ENCODE assay signal across 8 cellular contexts in genomic region chr1:235504494-235505222, GRCh38. TPM values are rescaled to one million over a fixed set of nuclear protein-coding genes. Genes with fewer than 3 reads are reported as not detected.
DNase-seq lines count a peak whose midpoint lies in the region; ATAC-seq, FAIRE-seq and TF ChIP-seq lines count a peak whose summit lies in the region.

No MANE protein-coding gene starts in this region.

- POLR2A ChIA-PET in activated naive CD8-positive, alpha-beta T cell treated with anti-CD3 and anti-CD28 coated beads, Interleukin-2, amount 10 ng/mL, durations not matched to agents 7 days and 5 days (lab: Charles Lee) = interaction anchor here (0.6 to 2.1 kb wide), 11 partner anchors 28 to 1026 kb away, joined by 3 to 7 read pairs (median 4); partner anchors contain the start of genes RBM34 and TARBP1

- H3K9me3 ChIP-seq in pancreas (no peaks in the 10 kb centered on the region), tibial nerve (no peaks in the 10 kb centered on the region)

- peak overlapping the region; percentile 98 to 100 (median 98) for H3K27ac ChIP-seq in pancreas
- peak overlapping the region; percentile 91 to 99 (median 97) for H3K27ac ChIP-seq in tibial nerve

- peak overlapping the region; percentile 92 for H3K27ac Mint-ChIP-seq in activated naive CD8-positive, alpha-beta T cell treated with anti-CD3 and anti-CD28 coated beads, Interleukin-2, amount 10 ng/mL, durations not matched to agents 7 days and 5 days

- H3K36me3 ChIP-seq in pancreas (no peaks in the 10 kb centered on the region), tibial nerve (no peaks in the 10 kb centered on the region)

- H3K27me3 Mint-ChIP-seq in activated naive CD8-positive, alpha-beta T cell treated with anti-CD3 and anti-CD28 coated beads, Interleukin-2, amount 10 ng/mL, durations not matched to agents 7 days and 5 days = peaks cover 9% of the 10 kb centered on the region

- H3K4me1 Mint-ChIP-seq in activated naive CD8-positive, alpha-beta T cell treated with anti-CD3 and anti-CD28 coated beads, Interleukin-2, amount 10 ng/mL, durations not matched to agents 7 days and 5 days = peaks cover 20% of the 10 kb centered on the region

- intact Hi-C loops in Right ventricle myocardium inferior (cut with DNase I) = no loop called here
- intact Hi-C loops in pancreas (cut with DNase I) = no loop called here

- TF ChIP-seq EP300 in tibial nerve (IDR thresholded peaks at IDR 0.05) = peak; percentile 95 to 99

- H3K9me3 Mint-ChIP-seq in activated naive CD8-positive, alpha-beta T cell treated with anti-CD3 and anti-CD28 coated beads, Interleukin-2, amount 10 ng/mL, durations not matched to agents 7 days and 5 days = no peaks in the 10 kb centered on the region

- ATAC-seq in HG02623 (IDR thresholded peaks at IDR 0.05; ENCODE audit: unreplicated experiment) = peak; percentile 74
- ATAC-seq in activated naive CD8-positive, alpha-beta T cell treated with anti-CD3 and anti-CD28 coated beads, Interleukin-2, amount 10 ng/mL, durations not matched to agents 7 days and 5 days (ENCODE audit: low read depth) = peak; percentile 87
- ATAC-seq in Right ventricle myocardium inferior = peak; percentile 95
- peak; percentile 82 to 91 (median 85) for ATAC-seq in pancreas

- TF ChIP-seq CTCF in GM12864 (IDR thresholded peaks at IDR 0.05; ENCODE audit: low read depth, low read length, missing control alignments) (peak; percentile 80), pancreas (IDR thresholded peaks at IDR 0.05) (peak; percentile 76 to 87 (median 79)), tibial nerve (IDR thresholded peaks at IDR 0.05) (peak; percentile 79 to 97 (median 97))

- peak; percentile 56 for FAIRE-seq in pancreas (lab: Jason Lieb, UNC)

- H3K36me3 Mint-ChIP-seq in activated naive CD8-positive, alpha-beta T cell treated with anti-CD3 and anti-CD28 coated beads, Interleukin-2, amount 10 ng/mL, durations not matched to agents 7 days and 5 days = no peaks in the 10 kb centered on the region

- no peaks in the 10 kb centered on the region for H3K27me3 ChIP-seq in pancreas
- H3K27me3 ChIP-seq in tibial nerve = no peaks in the 10 kb centered on the region

- TF ChIP-seq POLR2A in tibial nerve (IDR thresholded peaks at IDR 0.05) = peak; percentile 80 to 91

- H3K4me3 ChIP-seq in GM12864 (ENCODE audit: low read depth, low read length) (peak overlapping the region; percentile 68), pancreas (peak overlapping the region; percentile 62 to 85 (median 72)), tibial nerve (peak overlapping the region; percentile 71 to 85 (median 80))

- 0% methylated on average over 54 to 61 of the region's 61 CpGs for WGBS in pancreas, 2 donors
- WGBS in tibial nerve, 2 donors = 0% methylated on average over 16 to 43 of the region's 61 CpGs

- H3K4me1 ChIP-seq in pancreas (peaks cover 7 to 15% (median 9%) of the 10 kb centered on the region in 3 donors), tibial nerve (peaks cover 0 to 17% (median 7%) of the 10 kb centered on the region in 4 donors)

- peak overlapping the region; percentile 90 for H3K4me3 Mint-ChIP-seq in activated naive CD8-positive, alpha-beta T cell treated with anti-CD3 and anti-CD28 coated beads, Interleukin-2, amount 10 ng/mL, durations not matched to agents 7 days and 5 days

- DNase-seq in GM12864 (ENCODE audit: low read depth) (peak; percentile 95), NCI-H1092 treated with DMSO at 0.1 percent for 48 hours (lab: John Stamatoyannopoulos, UW) (peak; percentile 100), SKM-1 (lab: John Stamatoyannopoulos, UW; ENCODE audit: unreplicated experiment) (peak; percentile 100), Right ventricle myocardium inferior (ENCODE audit: missing footprints) (peak; percentile 100), pancreas (peak; percentile 99 to 100 (median 100)), tibial nerve (ENCODE audit: low spot score in 2 of 2) (peak; percentile 99)
- DNase-seq in activated naive CD8-positive, alpha-beta T cell treated with anti-CD3 and anti-CD28 coated beads, Interleukin-2, amount 10 ng/mL, durations not matched to agents 7 days and 5 days = peak; percentile 98

RNA-seq across cellular contexts. Expression of gene B3GALNT2, which starts 0.4 kb away (rescaled TPM):
- total RNA-seq in activated naive CD8-positive, alpha-beta T cell treated with anti-CD3 and anti-CD28 coated beads, Interleukin-2, amount 10 ng/mL, durations not matched to agents 7 days and 5 days = 10 to 100 TPM; 10.6 to 10.7 TPM
- total RNA-seq in Right ventricle myocardium inferior = 21.4 TPM
- 10 to 100 TPM; 31.6 to 51.6 (median 41.7) TPM for total RNA-seq in pancreas
- polyA plus RNA-seq in pancreas = 10 to 100 TPM in 1 of 2 donors, 1 to 10 TPM in 1; 8.6 to 15.5 TPM
- total RNA-seq in tibial nerve = 10 to 100 TPM; 17.0 to 27.3 (median 18.1) TPM

Comparison
In these comparisons a context has a peak if more than half of its experiments do, and no peak if none do; other contexts are left out.
1. Peak in every context shown above with its lines: DNase-seq, ATAC-seq, H3K4me3 ChIP-seq and H3K27ac ChIP-seq.